ENCODE assay signal across 1 cellular context in the genomic region with DNA sequence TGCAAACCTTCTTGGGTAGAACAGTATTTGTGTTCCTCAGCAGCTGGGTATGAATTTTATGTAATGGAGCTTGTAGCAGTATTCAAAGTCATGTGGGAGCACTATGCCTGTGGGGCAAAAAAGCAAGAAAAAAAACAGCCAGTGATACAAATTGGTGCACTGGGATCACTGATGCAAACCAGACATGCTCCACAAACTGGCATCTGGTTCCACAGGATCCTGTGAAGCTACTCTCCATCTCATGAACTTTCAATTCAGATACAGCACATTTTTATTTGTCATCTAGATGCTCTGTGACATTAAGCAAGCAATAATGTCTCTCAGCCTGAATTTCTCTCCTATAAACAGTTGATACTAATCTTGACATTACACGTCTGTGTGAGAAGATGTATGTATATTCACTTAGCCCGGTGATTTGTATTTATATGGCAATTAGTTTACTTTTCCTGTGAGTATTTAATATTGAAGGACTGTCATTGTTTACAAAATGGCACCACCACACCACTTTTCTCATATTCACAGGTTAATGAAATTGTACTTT.
TF ChIP-seq lines count a peak whose summit lies in the region.

No MANE protein-coding gene starts in this region.

TF ChIP-seq in SK-N-SH, 30 proteins besides CTCF, POLR2A, EP300 and RAD21 (continued from another document):
- TF ChIP-seq RFX5 (IDR thresholded peaks at IDR 0.05; ENCODE audit: low read length) (no peak), POLR2AphosphoS5 (IDR thresholded peaks at IDR 0.05; ENCODE audit: low read depth, low read length) (peak; percentile 17; the same call in 1 of the 2 replicates), NFIC (IDR thresholded peaks at IDR 0.05; ENCODE audit: borderline replicate concordance) (no peak)
- TF ChIP-seq, protein P1, sequence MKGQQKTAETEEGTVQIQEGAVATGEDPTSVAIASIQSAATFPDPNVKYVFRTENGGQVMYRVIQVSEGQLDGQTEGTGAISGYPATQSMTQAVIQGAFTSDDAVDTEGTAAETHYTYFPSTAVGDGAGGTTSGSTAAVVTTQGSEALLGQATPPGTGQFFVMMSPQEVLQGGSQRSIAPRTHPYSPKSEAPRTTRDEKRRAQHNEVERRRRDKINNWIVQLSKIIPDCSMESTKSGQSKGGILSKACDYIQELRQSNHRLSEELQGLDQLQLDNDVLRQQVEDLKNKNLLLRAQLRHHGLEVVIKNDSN (IDR thresholded peaks at IDR 0.05; ENCODE audit: borderline replicate concordance, low read depth) = no peak
- TF ChIP-seq, protein P2, sequence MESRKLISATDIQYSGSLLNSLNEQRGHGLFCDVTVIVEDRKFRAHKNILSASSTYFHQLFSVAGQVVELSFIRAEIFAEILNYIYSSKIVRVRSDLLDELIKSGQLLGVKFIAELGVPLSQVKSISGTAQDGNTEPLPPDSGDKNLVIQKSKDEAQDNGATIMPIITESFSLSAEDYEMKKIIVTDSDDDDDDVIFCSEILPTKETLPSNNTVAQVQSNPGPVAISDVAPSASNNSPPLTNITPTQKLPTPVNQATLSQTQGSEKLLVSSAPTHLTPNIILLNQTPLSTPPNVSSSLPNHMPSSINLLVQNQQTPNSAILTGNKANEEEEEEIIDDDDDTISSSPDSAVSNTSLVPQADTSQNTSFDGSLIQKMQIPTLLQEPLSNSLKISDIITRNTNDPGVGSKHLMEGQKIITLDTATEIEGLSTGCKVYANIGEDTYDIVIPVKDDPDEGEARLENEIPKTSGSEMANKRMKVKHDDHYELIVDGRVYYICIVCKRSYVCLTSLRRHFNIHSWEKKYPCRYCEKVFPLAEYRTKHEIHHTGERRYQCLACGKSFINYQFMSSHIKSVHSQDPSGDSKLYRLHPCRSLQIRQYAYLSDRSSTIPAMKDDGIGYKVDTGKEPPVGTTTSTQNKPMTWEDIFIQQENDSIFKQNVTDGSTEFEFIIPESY (IDR thresholded peaks at IDR 0.05; ENCODE audit: borderline replicate concordance, low read depth) = no peak
